1 cellular context compared by ENCODE assay signal in the genomic region with DNA sequence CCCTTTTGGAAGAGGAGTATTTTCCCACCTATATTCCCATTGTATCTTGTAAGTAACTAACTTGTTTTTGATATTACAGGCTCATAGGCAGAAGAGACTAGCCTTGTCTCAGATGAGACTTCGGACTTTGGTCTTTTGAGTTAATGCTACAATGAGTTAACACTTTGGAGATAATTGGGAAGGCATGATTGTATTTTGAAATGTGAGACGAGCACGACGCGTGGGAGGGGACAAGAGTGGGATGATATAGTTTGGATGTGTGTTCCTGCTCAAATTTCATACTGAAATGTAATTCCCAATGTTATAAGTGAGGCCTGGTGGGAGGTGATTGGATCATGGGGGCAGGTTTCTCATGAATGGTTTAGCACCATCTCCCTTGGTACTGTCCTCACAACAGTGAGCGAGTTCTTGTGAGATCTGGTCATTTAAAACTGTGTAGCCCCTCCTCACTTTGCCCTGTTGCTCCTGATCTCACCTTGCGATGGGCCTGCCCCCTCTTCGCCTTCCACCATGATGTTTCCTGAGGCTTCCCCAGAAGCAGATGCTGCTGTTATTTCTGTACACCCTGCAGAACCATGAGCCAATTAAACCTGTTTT.
TF ChIP-seq lines count a peak whose summit lies in the region.

No MANE protein-coding gene starts in this region.

TF ChIP-seq in K562, 482 proteins besides CTCF, POLR2A, EP300 and RAD21 (continued from another document):
- no peak for TF ChIP-seq KDM2B (CRISPR knock-in tag; IDR thresholded peaks at IDR 0.05)
- TF ChIP-seq ZBTB1 (CRISPR knock-in tag; IDR thresholded peaks at IDR 0.05; ENCODE audit: borderline replicate concordance, low read depth): no peak
- 0 out of 2 replicates have a peak, but pooled peaks have one; percentile 24 for TF ChIP-seq NFE2 (IDR thresholded peaks at IDR 0.05; ENCODE audit: low read depth)
- TF ChIP-seq, protein P1, sequence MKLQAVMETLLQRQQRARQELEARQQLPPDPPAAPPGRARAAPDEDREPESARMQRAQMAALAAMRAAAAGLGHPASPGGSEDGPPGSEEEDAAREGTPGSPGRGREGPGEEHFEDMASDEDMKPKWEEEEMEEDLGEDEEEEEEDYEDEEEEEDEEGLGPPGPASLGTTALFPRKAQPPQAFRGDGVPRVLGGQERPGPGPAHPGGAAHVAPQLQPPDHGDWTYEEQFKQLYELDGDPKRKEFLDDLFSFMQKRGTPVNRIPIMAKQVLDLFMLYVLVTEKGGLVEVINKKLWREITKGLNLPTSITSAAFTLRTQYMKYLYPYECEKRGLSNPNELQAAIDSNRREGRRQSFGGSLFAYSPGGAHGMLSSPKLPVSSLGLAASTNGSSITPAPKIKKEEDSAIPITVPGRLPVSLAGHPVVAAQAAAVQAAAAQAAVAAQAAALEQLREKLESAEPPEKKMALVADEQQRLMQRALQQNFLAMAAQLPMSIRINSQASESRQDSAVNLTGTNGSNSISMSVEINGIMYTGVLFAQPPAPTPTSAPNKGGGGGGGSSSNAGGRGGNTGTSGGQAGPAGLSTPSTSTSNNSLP (IDR thresholded peaks at IDR 0.05; ENCODE audit: borderline replicate concordance, low read depth, low read length): peak; percentile 48; the same call in 1 of the 2 replicates
- 0 out of 2 replicates have a peak, but pooled peaks have one; percentile 9 for TF ChIP-seq TCF3 (CRISPR knock-in tag; IDR thresholded peaks at IDR 0.05)
TF ChIP-seq in K562: peak in this region for 14.
